Comparison of ENCODE assay signal across 23 cellular contexts in genomic region chr10:74937446-74937935, GRCh38.
A peak's percentile ranks its signal among the peaks of the same experiment; 100 is the strongest.
DNase-seq lines count a peak whose midpoint lies in the region; ATAC-seq, FAIRE-seq and TF ChIP-seq lines count a peak whose summit lies in the region.
"Had no signal": no experiment of that assay in that cellular context is flagged by ENCODE, and none has a peak within 500 bp of the region (broad histone marks: within the 10 kb centered on the region; RNA-seq: fewer than 3 reads in every experiment).

No MANE protein-coding gene starts in this region.

- DNase-seq in DMS53 (lab: John Stamatoyannopoulos, UW) = peak; percentile 84
- no peak for DNase-seq in T-helper 17 cell
- DNase-seq in kidney tubule cell (ENCODE audit: low spot score) = peak; percentile 17
- DNase-seq in pancreas = no peak
- DNase-seq in C1 segment of cervical spinal cord (lab: John Stamatoyannopoulos, UW) = no peak
- DNase-seq in activated effector memory CD4-positive, alpha-beta T cell treated with Interleukin-2 at 50 U/mL for 16 hours = no peak
- DNase-seq: activated B cell treated with CpG ODN at 0.5 μM for 24 hours; activated CD4-positive, alpha-beta memory T cell treated with anti-CD3 and anti-CD28 coated beads, Interleukin-2, amount 10 ng/mL, durations not matched to agents 7 days and 5 days; activated naive CD4-positive, alpha-beta T cell treated with Interleukin-2 at 50 U/mL for 16 hours; amygdala; caudate nucleus; gastrocnemius medialis; GF-D8; KG1; left colon; NCI-H1694; NCI-H774; right cardiac atrium; T-helper 2 cell had no signal

- H3K4me3 Mint-ChIP-seq in T-helper 17 cell = no peak overlapping the region
- H3K4me3 Mint-ChIP-seq: activated B cell treated with CpG ODN at 0.5 μM for 24 hours; activated CD4-positive, alpha-beta memory T cell treated with anti-CD3 and anti-CD28 coated beads, Interleukin-2, amount 10 ng/mL, durations not matched to agents 7 days and 5 days; CD14-positive monocyte had no signal

- H3K9me3 ChIP-seq in T-helper 17 cell (ENCODE audit: control insufficient read depth, low read length, poor library complexity, severe bottlenecking) (no peaks in the 10 kb centered on the region), pancreas (no peaks in the 10 kb centered on the region)
- H3K9me3 ChIP-seq: gastrocnemius medialis, thoracic aorta had no signal

- 8 to 15% methylated on average over 1 of the region's 1 CpG for WGBS in pancreas, 2 donors

- H3K27me3 Mint-ChIP-seq in T-helper 17 cell = no peaks in the 10 kb centered on the region
- H3K27me3 Mint-ChIP-seq: activated B cell treated with CpG ODN at 0.5 μM for 24 hours; activated CD4-positive, alpha-beta memory T cell treated with anti-CD3 and anti-CD28 coated beads, Interleukin-2, amount 10 ng/mL, durations not matched to agents 7 days and 5 days had no signal

- no peaks in the 10 kb centered on the region for H3K27me3 ChIP-seq in pancreas
- H3K27me3 ChIP-seq: gastrocnemius medialis had no signal

- no peak for FAIRE-seq in pancreas (lab: Jason Lieb, UNC)

- peaks cover 35% of the 10 kb centered on the region for H3K4me1 Mint-ChIP-seq in T-helper 17 cell
- H3K4me1 Mint-ChIP-seq: activated CD4-positive, alpha-beta memory T cell treated with anti-CD3 and anti-CD28 coated beads, Interleukin-2, amount 10 ng/mL, durations not matched to agents 7 days and 5 days had no signal

- H3K27ac ChIP-seq in pancreas = peak overlapping the region in 2 of 4 donors; percentile 77 to 82
- H3K27ac ChIP-seq: gastrocnemius medialis had no signal

- H3K27ac Mint-ChIP-seq in T-helper 17 cell = peak overlapping the region; percentile 67
- H3K27ac Mint-ChIP-seq: activated B cell treated with CpG ODN at 0.5 μM for 24 hours; activated CD4-positive, alpha-beta memory T cell treated with anti-CD3 and anti-CD28 coated beads, Interleukin-2, amount 10 ng/mL, durations not matched to agents 7 days and 5 days had no signal

- H3K4me3 ChIP-seq in pancreas = peak overlapping the region in 1 of 4 donors; percentile 8
- H3K4me3 ChIP-seq: gastrocnemius medialis, thoracic aorta had no signal

- peaks cover 19 to 49% (median 31%) of the 10 kb centered on the region in 3 donors for H3K4me1 ChIP-seq in pancreas

- no peak for TF ChIP-seq CTCF in pancreas (IDR thresholded peaks at IDR 0.05)

- H3K36me3 ChIP-seq in pancreas = no peaks in the 10 kb centered on the region
- H3K36me3 ChIP-seq: gastrocnemius medialis, thoracic aorta had no signal

- H3K36me3 Mint-ChIP-seq in T-helper 17 cell (ENCODE audit: low read depth) = peaks cover 4% of the 10 kb centered on the region

- intact Hi-C loops in pancreas (cut with DNase I) = no loop called here

- ATAC-seq in T-helper 17 cell = no peak
- ATAC-seq in pancreas = peak; percentile 67 to 85 (median 76)
- ATAC-seq in GM21528 (IDR thresholded peaks at IDR 0.05; ENCODE audit: low FRiP score, unreplicated experiment) = no peak
- ATAC-seq in GM18858 (IDR thresholded peaks at IDR 0.05; ENCODE audit: unreplicated experiment) = no peak
- ATAC-seq: gastrocnemius medialis, left colon had no signal

Comparison
In these comparisons a context has a peak if more than half of its experiments do, and no peak if none do; other contexts are left out.
1. DNase-seq: peak in DMS53 (single experiment) and kidney tubule cell (single experiment); none in T-helper 17 cell (0 of 3), pancreas (0 of 6), C1 segment of cervical spinal cord (0 of 14) and activated effector memory CD4-positive, alpha-beta T cell treated with Interleukin-2 at 50 U/mL for 16 hours (single experiment).
2. ATAC-seq: peak in pancreas (4 of 4); none in T-helper 17 cell (single experiment), GM21528 (single experiment) and GM18858 (single experiment).